In the genomic region with DNA sequence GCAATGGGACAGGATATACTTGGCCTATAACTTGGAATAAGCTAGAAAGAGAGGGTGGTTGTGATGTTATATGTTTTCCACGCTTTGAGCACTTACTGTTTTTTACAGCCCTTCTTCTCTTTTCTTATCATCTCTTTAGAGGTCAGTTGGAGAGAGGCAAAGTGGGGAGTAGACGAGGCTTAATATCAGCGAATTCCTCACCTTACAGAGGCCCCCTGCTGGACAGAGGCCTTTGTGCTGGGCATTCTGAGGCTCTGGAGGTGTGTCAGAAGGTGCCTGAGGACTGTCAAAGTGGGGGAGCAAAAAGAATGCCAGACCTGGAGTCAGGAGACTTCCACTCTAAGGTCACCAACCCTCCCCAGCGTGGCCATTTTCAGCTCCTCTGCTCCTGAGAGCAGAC, we compare ENCODE assay signal across 1 cellular context.
TF ChIP-seq lines count a peak whose summit lies in the region.

No MANE protein-coding gene starts in this region.

TF ChIP-seq in GM12878, 131 proteins besides CTCF, POLR2A, EP300 and RAD21:
- TF ChIP-seq WRNIP1 (IDR thresholded peaks at IDR 0.05; ENCODE audit: borderline replicate concordance, low read depth, low read length), result no peak
- TF ChIP-seq CBX5 (IDR thresholded peaks at IDR 0.05; ENCODE audit: low read depth), result no peak
- TF ChIP-seq NBN (IDR thresholded peaks at IDR 0.05), result no peak
- no peak for TF ChIP-seq CHD4 (IDR thresholded peaks at IDR 0.05)
- no peak for TF ChIP-seq STAT3 (IDR thresholded peaks at IDR 0.05; ENCODE audit: low read depth, low read length)
- no peak for TF ChIP-seq TCF7 (IDR thresholded peaks at IDR 0.05; ENCODE audit: borderline replicate concordance)
- TF ChIP-seq HDGF (IDR thresholded peaks at IDR 0.05), result no peak
- TF ChIP-seq, protein P1, sequence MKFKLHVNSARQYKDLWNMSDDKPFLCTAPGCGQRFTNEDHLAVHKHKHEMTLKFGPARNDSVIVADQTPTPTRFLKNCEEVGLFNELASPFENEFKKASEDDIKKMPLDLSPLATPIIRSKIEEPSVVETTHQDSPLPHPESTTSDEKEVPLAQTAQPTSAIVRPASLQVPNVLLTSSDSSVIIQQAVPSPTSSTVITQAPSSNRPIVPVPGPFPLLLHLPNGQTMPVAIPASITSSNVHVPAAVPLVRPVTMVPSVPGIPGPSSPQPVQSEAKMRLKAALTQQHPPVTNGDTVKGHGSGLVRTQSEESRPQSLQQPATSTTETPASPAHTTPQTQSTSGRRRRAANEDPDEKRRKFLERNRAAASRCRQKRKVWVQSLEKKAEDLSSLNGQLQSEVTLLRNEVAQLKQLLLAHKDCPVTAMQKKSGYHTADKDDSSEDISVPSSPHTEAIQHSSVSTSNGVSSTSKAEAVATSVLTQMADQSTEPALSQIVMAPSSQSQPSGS (IDR thresholded peaks at IDR 0.05; ENCODE audit: low read length), result no peak
- no peak for TF ChIP-seq SMC3 (IDR thresholded peaks at IDR 0.05; ENCODE audit: borderline replicate concordance, low read length)
- TF ChIP-seq SUZ12 (IDR thresholded peaks at IDR 0.05; ENCODE audit: unreplicated experiment), result no peak
- TF ChIP-seq, protein P2, sequence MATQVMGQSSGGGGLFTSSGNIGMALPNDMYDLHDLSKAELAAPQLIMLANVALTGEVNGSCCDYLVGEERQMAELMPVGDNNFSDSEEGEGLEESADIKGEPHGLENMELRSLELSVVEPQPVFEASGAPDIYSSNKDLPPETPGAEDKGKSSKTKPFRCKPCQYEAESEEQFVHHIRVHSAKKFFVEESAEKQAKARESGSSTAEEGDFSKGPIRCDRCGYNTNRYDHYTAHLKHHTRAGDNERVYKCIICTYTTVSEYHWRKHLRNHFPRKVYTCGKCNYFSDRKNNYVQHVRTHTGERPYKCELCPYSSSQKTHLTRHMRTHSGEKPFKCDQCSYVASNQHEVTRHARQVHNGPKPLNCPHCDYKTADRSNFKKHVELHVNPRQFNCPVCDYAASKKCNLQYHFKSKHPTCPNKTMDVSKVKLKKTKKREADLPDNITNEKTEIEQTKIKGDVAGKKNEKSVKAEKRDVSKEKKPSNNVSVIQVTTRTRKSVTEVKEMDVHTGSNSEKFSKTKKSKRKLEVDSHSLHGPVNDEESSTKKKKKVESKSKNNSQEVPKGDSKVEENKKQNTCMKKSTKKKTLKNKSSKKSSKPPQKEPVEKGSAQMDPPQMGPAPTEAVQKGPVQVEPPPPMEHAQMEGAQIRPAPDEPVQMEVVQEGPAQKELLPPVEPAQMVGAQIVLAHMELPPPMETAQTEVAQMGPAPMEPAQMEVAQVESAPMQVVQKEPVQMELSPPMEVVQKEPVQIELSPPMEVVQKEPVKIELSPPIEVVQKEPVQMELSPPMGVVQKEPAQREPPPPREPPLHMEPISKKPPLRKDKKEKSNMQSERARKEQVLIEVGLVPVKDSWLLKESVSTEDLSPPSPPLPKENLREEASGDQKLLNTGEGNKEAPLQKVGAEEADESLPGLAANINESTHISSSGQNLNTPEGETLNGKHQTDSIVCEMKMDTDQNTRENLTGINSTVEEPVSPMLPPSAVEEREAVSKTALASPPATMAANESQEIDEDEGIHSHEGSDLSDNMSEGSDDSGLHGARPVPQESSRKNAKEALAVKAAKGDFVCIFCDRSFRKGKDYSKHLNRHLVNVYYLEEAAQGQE (IDR thresholded peaks at IDR 0.05; ENCODE audit: low read depth, low read length), result no peak
- no peak for TF ChIP-seq TCF12 (IDR thresholded peaks at IDR 0.05; ENCODE audit: low read depth, low read length)
